In genomic region chr6:158068893-158069799, GRCh38 we compare ENCODE assay signal across 8 cellular contexts.
DNase-seq lines count a peak whose midpoint lies in the region; ATAC-seq and TF ChIP-seq lines count a peak whose summit lies in the region.

No MANE protein-coding gene starts in this region.

- H3K4me3 ChIP-seq in kidney epithelial cell (ENCODE audit: low read depth, low read length), result no peak overlapping the region

- no peak for ATAC-seq in HG03457 (IDR thresholded peaks at IDR 0.05; ENCODE audit: unreplicated experiment)
- ATAC-seq in GM21367 (IDR thresholded peaks at IDR 0.05; ENCODE audit: unreplicated experiment), result no peak
- ATAC-seq in HG03025 (IDR thresholded peaks at IDR 0.05; ENCODE audit: low FRiP score, unreplicated experiment), result no peak

- no peaks in the 10 kb centered on the region for H3K27me3 ChIP-seq in kidney epithelial cell (ENCODE audit: control insufficient read depth, insufficient read depth, low read length)

- peaks cover 6% of the 10 kb centered on the region for H3K36me3 ChIP-seq in kidney epithelial cell (ENCODE audit: control insufficient read depth, insufficient read depth, low read length)

- peak; percentile 42 for DNase-seq in stimulated activated CD4-positive, alpha-beta T cell treated with anti-CD3 and anti-CD28 coated beads, Interleukin-15, amount 100 ng/mL, for 24 hours
- DNase-seq in stimulated activated CD4-positive, alpha-beta T cell treated with anti-CD3 and anti-CD28 coated beads, Interleukin-2, amount 100 ng/mL, for 48 hours, result no peak
- DNase-seq in amniotic epithelial cell (ENCODE audit: low read depth) (peak; percentile 30), kidney epithelial cell (ENCODE audit: low read depth) (peak; percentile 49), HUDEP-2 (lab: John Stamatoyannopoulos, UW; ENCODE audit: unreplicated experiment in 76 of 76) (no peak)

- TF ChIP-seq CTCF in kidney epithelial cell (IDR thresholded peaks at IDR 0.05; ENCODE audit: insufficient read depth, low read length, poor library complexity, severe bottlenecking), result no peak

Comparison
In these comparisons a context has a peak if more than half of its experiments do, and no peak if none do; other contexts are left out.
1. DNase-seq: peak in stimulated activated CD4-positive, alpha-beta T cell treated with anti-CD3 and anti-CD28 coated beads, Interleukin-15, amount 100 ng/mL, for 24 hours (single experiment), amniotic epithelial cell (single experiment) and kidney epithelial cell (single experiment); none in stimulated activated CD4-positive, alpha-beta T cell treated with anti-CD3 and anti-CD28 coated beads, Interleukin-2, amount 100 ng/mL, for 48 hours (0 of 2) and HUDEP-2 (0 of 76).